13 cellular contexts compared by ENCODE assay signal in the genomic region with DNA sequence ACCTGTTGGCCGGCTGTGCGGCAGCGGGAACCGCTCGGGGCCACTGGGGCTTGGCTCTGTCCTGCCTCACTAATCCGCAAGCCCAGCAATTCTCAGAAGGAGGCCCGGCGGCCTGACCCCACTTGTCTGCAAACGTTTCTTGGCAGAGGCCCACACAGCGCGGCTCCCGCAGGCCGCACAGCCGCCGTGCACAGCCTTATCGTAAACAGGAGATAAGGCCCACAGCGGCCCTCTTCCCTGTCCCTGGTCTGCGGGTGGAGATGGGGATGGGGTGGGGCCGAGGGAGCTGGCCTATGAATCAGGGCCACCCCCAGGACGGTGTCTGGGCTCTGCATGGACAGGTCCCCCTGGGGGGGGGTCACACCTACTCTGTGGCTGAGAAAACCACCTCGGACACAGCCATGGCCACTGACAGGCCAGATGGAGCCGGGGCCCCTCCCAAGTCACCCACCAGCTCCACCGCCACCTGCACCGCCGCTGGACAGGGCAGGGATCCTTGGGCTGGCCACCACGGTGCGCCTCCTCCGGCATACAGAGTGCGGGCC. TPM values are rescaled to one million over a fixed set of nuclear protein-coding genes. Genes with fewer than 3 reads are reported as not detected.
A peak's percentile ranks its signal among the peaks of the same experiment; 100 is the strongest.
DNase-seq lines count a peak whose midpoint lies in the region; ATAC-seq, FAIRE-seq and TF ChIP-seq lines count a peak whose summit lies in the region.
"Had no signal": no experiment of that assay in that cellular context is flagged by ENCODE, and none has a peak within 500 bp of the region (broad histone marks: within the 10 kb centered on the region; RNA-seq: fewer than 3 reads in every experiment).

No MANE protein-coding gene starts in this region.

- no peak for TF ChIP-seq CTCF in K562 (IDR thresholded peaks at IDR 0.05 in 2 of 3, conservative IDR thresholded peaks at IDR 0.05 in 1 of 3; ENCODE audit: insufficient read depth in 2 of 3, low read depth in 1 of 3, low read length in 3 of 3)
- TF ChIP-seq CTCF in hepatocyte (IDR thresholded peaks at IDR 0.05; ENCODE audit: poor library complexity), result no peak
- no peak for TF ChIP-seq CTCF in retinal pigment epithelial cell (conservative IDR thresholded peaks at IDR 0.05; ENCODE audit: low read depth, low read length)
- TF ChIP-seq CTCF in RWPE1 (conservative IDR thresholded peaks at IDR 0.05; ENCODE audit: low read depth), result no peak
- TF ChIP-seq CTCF in OCI-LY7 (conservative IDR thresholded peaks at IDR 0.05; ENCODE audit: low read length), result no peak

- peak; percentile 82 for DNase-seq in NCI-H226
- peak; percentile 88 to 94 (median 88) for DNase-seq in K562 (ENCODE audit: extremely low read depth in 1 of 4, low spot score in 3 of 4)
- peak; percentile 85 for DNase-seq in hepatocyte (ENCODE audit: low spot score)
- DNase-seq in retinal pigment epithelial cell (ENCODE audit: low read depth), result peak; percentile 58
- no peak for DNase-seq in RWPE1 (ENCODE audit: low spot score)
- DNase-seq in OCI-LY7 (ENCODE audit: low spot score), result no peak
- DNase-seq: activated CD4-positive, alpha-beta T cell treated with anti-CD3 and anti-CD28 coated beads for 4 hours; immature natural killer cell; NCI-H1694 treated with DMSO at 0.1 percent for 48 hours; SHP77; tibial artery had no signal

- in situ Hi-C loops in K562 (cut with MboI), result no loop called here

- H3K9ac ChIP-seq in K562 (ENCODE audit: insufficient read depth in 1 of 2, low read depth in 2 of 2, low read length in 2 of 2), result peak overlapping the region in 1 of 2 experiments; percentile 65; a peak in 1 of 4 replicates

- WGBS in K562 (ENCODE audit: insufficient coverage, low coverage, missing lambda C conversion rate), result 3% methylated on average over 28 of the region's 29 CpGs
- WGBS in hepatocyte (ENCODE audit: low lambda C conversion rate, missing lambda C conversion rate), result 33% methylated on average over 28 of the region's 29 CpGs

- TF ChIP-seq POLR2A in K562 (conservative IDR thresholded peaks at IDR 0.05), result no peak

- POLR2A ChIA-PET in K562 (lab: Yijun Ruan, JAX) (interaction anchor here (2.0 kb wide), 1 partner anchor 10 kb away, joined by 9 read pairs; no protein-coding TSS in a partner anchor), RWPE1 (lab: Yijun Ruan, JAX; ENCODE audit: low non-redundant PET) (no interaction called here), OCI-LY7 (lab: Charles Lee) (no interaction called here)

- TF ChIP-seq EP300 in K562 (IDR thresholded peaks at IDR 0.05; ENCODE audit: low read length), result peak; percentile 66

- H3K79me2 ChIP-seq in K562 (ENCODE audit: control insufficient read depth, insufficient read depth, low read length) (no peaks in the 10 kb centered on the region), hepatocyte (peaks cover 3% of the 10 kb centered on the region), OCI-LY7 (ENCODE audit: insufficient read depth, low read depth, low read length) (no peaks in the 10 kb centered on the region)

- peaks cover 21 to 83% of the 10 kb centered on the region in 2 experiments for H3K4me1 ChIP-seq in K562 (replicated peaks in 1 of 2; ENCODE audit: control insufficient read depth in 2 of 2, insufficient read depth in 2 of 2, low read length in 2 of 2)
- peaks cover 52% of the 10 kb centered on the region for H3K4me1 ChIP-seq in hepatocyte (ENCODE audit: insufficient read depth)
- H3K4me1 ChIP-seq in OCI-LY7 (ENCODE audit: insufficient read depth, low read length, poor library complexity, severe bottlenecking), result no peaks in the 10 kb centered on the region

- H3K4me2 ChIP-seq in K562 (ENCODE audit: insufficient read depth, low read length) (no peak overlapping the region; the same call in 1 of the 2 replicates), hepatocyte (peak overlapping the region; percentile 59), OCI-LY7 (ENCODE audit: low read length) (no peak overlapping the region)

- intact Hi-C loops in K562 (cut with micrococcal nuclease), result no loop called here
- intact Hi-C loops in OCI-LY7 (cut with micrococcal nuclease; ENCODE audit: unreplicated experiment), result no loop called here

- H3K27ac ChIP-seq in K562 (ENCODE audit: extremely low read depth, low read depth, low read length) (0 out of 3 replicates have a peak overlapping the region, but pooled peaks have one; percentile 13), hepatocyte (peak overlapping the region; percentile 92), RWPE1 (no peak overlapping the region), OCI-LY7 (ENCODE audit: low read depth, low read length, poor library complexity, severe bottlenecking) (no peak overlapping the region)
- H3K27ac ChIP-seq: tibial artery had no signal

- H3K4me3 ChIP-seq in K562, result no peak overlapping the region
- no peak overlapping the region for H3K4me3 ChIP-seq in hepatocyte
- no peak overlapping the region for H3K4me3 ChIP-seq in retinal pigment epithelial cell (ENCODE audit: low read length)
- H3K4me3 ChIP-seq in OCI-LY7 (ENCODE audit: low read depth, low read length, poor library complexity, severe bottlenecking), result no peak overlapping the region
- H3K4me3 ChIP-seq: tibial artery had no signal

- ATAC-seq in K562, result peak; percentile 98
- ATAC-seq in GM21367 (IDR thresholded peaks at IDR 0.05; ENCODE audit: unreplicated experiment), result no peak
- no peak for ATAC-seq in HG03432 (IDR thresholded peaks at IDR 0.05; ENCODE audit: unreplicated experiment)

- CTCF ChIA-PET in K562 (lab: Yijun Ruan, JAX; ENCODE audit: low intra/inter-chr PET ratio), result no interaction called here
- CTCF ChIA-PET in RWPE1 (lab: Yijun Ruan, JAX), result no interaction called here
- CTCF ChIA-PET in OCI-LY7 (lab: Charles Lee; ENCODE audit: unreplicated experiment), result no interaction called here

- H2AFZ ChIP-seq in K562 (ENCODE audit: low read depth, low read length) (no peak overlapping the region), hepatocyte (no peak overlapping the region), OCI-LY7 (ENCODE audit: low read length) (no peak overlapping the region)

- H3K9me3 ChIP-seq in K562 (replicated peaks; ENCODE audit: control insufficient read depth, insufficient read depth, low read depth, low read length), result no peaks in the 10 kb centered on the region
- no peaks in the 10 kb centered on the region for H3K9me3 ChIP-seq in hepatocyte (ENCODE audit: low read depth)
- no peaks in the 10 kb centered on the region for H3K9me3 ChIP-seq in OCI-LY7 (ENCODE audit: low read length)
- H3K9me3 ChIP-seq: tibial artery had no signal

- no peaks in the 10 kb centered on the region for H3K36me3 ChIP-seq in K562 (ENCODE audit: control insufficient read depth, insufficient read depth, low read length)
- H3K36me3 ChIP-seq in hepatocyte (replicated peaks; ENCODE audit: insufficient read depth, low read depth), result no peaks in the 10 kb centered on the region
- no peaks in the 10 kb centered on the region for H3K36me3 ChIP-seq in OCI-LY7 (ENCODE audit: insufficient read depth, low read length)

- peak; percentile 22 to 30; a peak in 3 of 4 replicates for TF ChIP-seq RAD21 in K562 (CRISPR knock-in tag; conservative IDR thresholded peaks at IDR 0.05 in 1 of 2, IDR thresholded peaks at IDR 0.05 in 1 of 2)

- H4K20me1 ChIP-seq in K562 (replicated peaks; ENCODE audit: control insufficient read depth, insufficient read depth, low read length) (peaks cover 66% of the 10 kb centered on the region), hepatocyte (ENCODE audit: insufficient read depth, poor library complexity, severe bottlenecking) (no peaks in the 10 kb centered on the region), OCI-LY7 (ENCODE audit: insufficient read depth, low read length) (no peaks in the 10 kb centered on the region)

- H3K9me2 ChIP-seq in hepatocyte (replicated peaks; ENCODE audit: insufficient read depth) (no peaks in the 10 kb centered on the region), OCI-LY7 (ENCODE audit: insufficient read depth, low read length) (no peaks in the 10 kb centered on the region)

- H3K27me3 ChIP-seq in K562 (ENCODE audit: control insufficient read depth in 2 of 2, insufficient read depth in 2 of 2, low read length in 2 of 2) (no peaks in the 10 kb centered on the region), hepatocyte (no peaks in the 10 kb centered on the region)
- H3K27me3 ChIP-seq: tibial artery had no signal

- FAIRE-seq in K562 (lab: Jason Lieb, UNC), result peak; percentile 97

- BruUV-seq in K562 (replicated peaks; lab: Mats Ljungman, UMichigan) (no TSS peak), OCI-LY7 (replicated peaks; lab: Mats Ljungman, UMichigan) (no TSS peak)

- H3K9me1 ChIP-seq in K562 (ENCODE audit: control insufficient read depth, insufficient read depth, low read length), result peaks cover 3% of the 10 kb centered on the region

RNA-seq across cellular contexts. Expression of a gene that starts 47.8 kb away (rescaled TPM):
- not detected in 2 replicates for total RNA-seq in K562 (2011; cell fraction: chromatin; rRNA removed; ENCODE audit: low replicate concordance)
- total RNA-seq in K562 (2011; cell fraction: nucleolus; rRNA removed), result not detected in 2 replicates
- not detected in 2 replicates for total RNA-seq in K562 (2011; cell fraction: nucleoplasm; rRNA removed)
- total RNA-seq in K562 (2014; rRNA removed) (not detected in 2 replicates), K562 (2014; rRNA removed; fragmentation: Illumina TruSeq; extraction: Trizol) (not detected in 2 replicates), K562 (2015; rRNA removed; fragmentation: Illumina TruSeq; extraction: Trizol) (not detected in 2 replicates), K562 (2021) (0.07 TPM in 1 of 2 replicates, not detected in the other), hepatocyte (2.8 and 3.0 TPM in 2 replicates), OCI-LY7 (2022) (not detected in 2 replicates)
- polyA plus RNA-seq in K562 (2011; rRNA removed) (not detected in 2 replicates), K562 (2014; fragmentation: Illumina TruSeq; extraction: Trizol) (not detected in 2 replicates), K562 (2014; fragmentation: Nextera tagmentation; extraction: Ambion mirVana) (not detected), K562 (2014; rRNA removed) (not detected in 2 replicates), hepatocyte (12.5 and 16.3 TPM in 2 replicates)
- polyA plus RNA-seq in K562 (2011; cell fraction: cytosol; rRNA removed), result not detected in 2 replicates
- not detected in 2 replicates for polyA plus RNA-seq in K562 (2011; cell fraction: nucleus; rRNA removed)
- not detected in 2 replicates for polyA plus RNA-seq in K562 (2012)
- not detected in 2 replicates for polyA minus RNA-seq in K562 (2011; rRNA and poly(A)+ RNA removed)
- not detected in 2 replicates for polyA minus RNA-seq in K562 (2011; cell fraction: cytosol; rRNA and poly(A)+ RNA removed)
- not detected in 2 replicates for polyA minus RNA-seq in K562 (2011; cell fraction: nucleus; rRNA and poly(A)+ RNA removed)
- total RNA-seq in OCI-LY7 (2014; rRNA removed; shearing (Covaris generic)), result not detected in 2 replicates
- polyA plus RNA-seq: immature natural killer cell had no signal

RNA-seq across cellular contexts. Expression of a gene that starts 59.9 kb away (rescaled TPM):
- total RNA-seq in K562 (2011; cell fraction: chromatin; rRNA removed; ENCODE audit: low replicate concordance), result 2.4 and 9.1 TPM in 2 replicates
- 4.7 and 4.8 TPM in 2 replicates for total RNA-seq in K562 (2011; cell fraction: nucleolus; rRNA removed)
- total RNA-seq in K562 (2011; cell fraction: nucleoplasm; rRNA removed), result 3.3 and 3.7 TPM in 2 replicates
- total RNA-seq in K562 (2014; rRNA removed) (1.5 and 1.6 TPM in 2 replicates), K562 (2014; rRNA removed; fragmentation: Illumina TruSeq; extraction: Trizol) (0.25 and 0.29 TPM in 2 replicates), K562 (2015; rRNA removed; fragmentation: Illumina TruSeq; extraction: Trizol) (0.83 and 1.3 TPM in 2 replicates), K562 (2021) (3.8 and 4.3 TPM in 2 replicates), hepatocyte (2.0 and 2.5 TPM in 2 replicates), OCI-LY7 (2022) (10.0 and 10.3 TPM in 2 replicates)
- polyA plus RNA-seq in K562 (2011; rRNA removed) (0.36 and 0.47 TPM in 2 replicates), K562 (2014; fragmentation: Illumina TruSeq; extraction: Trizol) (1.2 and 1.7 TPM in 2 replicates), K562 (2014; fragmentation: Nextera tagmentation; extraction: Ambion mirVana) (not detected), K562 (2014; rRNA removed) (1.8 and 2.1 TPM in 2 replicates), hepatocyte (4.5 and 4.8 TPM in 2 replicates)
- polyA plus RNA-seq in K562 (2011; cell fraction: cytosol; rRNA removed), result 0.37 and 0.76 TPM in 2 replicates
- polyA plus RNA-seq in K562 (2011; cell fraction: nucleus; rRNA removed), result 3.5 and 10.4 TPM in 2 replicates
- 2.9 and 5.1 TPM in 2 replicates for polyA plus RNA-seq in K562 (2012)
- polyA minus RNA-seq in K562 (2011; rRNA and poly(A)+ RNA removed), result 0.15 and 0.49 TPM in 2 replicates
- polyA minus RNA-seq in K562 (2011; cell fraction: cytosol; rRNA and poly(A)+ RNA removed), result 0.48 TPM in 1 of 2 replicates, not detected in the other
- polyA minus RNA-seq in K562 (2011; cell fraction: nucleus; rRNA and poly(A)+ RNA removed), result 1.9 and 3.4 TPM in 2 replicates
- 3.4 and 4.1 TPM in 2 replicates for total RNA-seq in OCI-LY7 (2014; rRNA removed; shearing (Covaris generic))

Comparison
In these comparisons a context has a peak if more than half of its experiments do, and no peak if none do; other contexts are left out.
1. DNase-seq: peak in NCI-H226 (single experiment), K562 (4 of 4), hepatocyte (single experiment) and retinal pigment epithelial cell (single experiment); none in RWPE1 (single experiment) and OCI-LY7 (single experiment).
2. H3K27ac ChIP-seq: peak in K562 (single experiment) and hepatocyte (single experiment); none in RWPE1 (single experiment) and OCI-LY7 (single experiment).